In the genomic region with DNA sequence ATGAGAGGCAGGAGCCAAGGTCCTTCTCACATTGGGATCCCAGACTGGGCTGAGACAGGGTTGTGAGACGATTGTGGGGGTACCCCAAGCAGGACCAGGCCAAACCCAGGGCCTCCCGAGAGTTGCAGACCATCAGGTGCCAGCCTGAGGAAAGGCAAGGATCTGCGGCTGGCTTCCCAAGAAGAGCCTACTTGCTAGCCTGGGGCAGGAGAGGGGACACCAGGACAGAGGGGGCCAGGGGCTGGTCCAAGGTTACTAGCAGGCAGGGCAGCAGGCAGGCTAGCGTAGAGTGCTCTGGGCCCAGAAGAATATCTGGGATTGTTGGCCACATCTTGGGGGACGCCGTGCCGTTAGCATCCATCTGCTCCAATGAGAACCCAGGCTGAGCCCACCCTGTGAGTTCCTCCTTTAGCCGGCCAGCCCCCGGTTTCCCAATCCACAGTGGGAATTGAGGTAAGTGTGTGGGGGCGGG, we compare ENCODE assay signal across 8 cellular contexts. TPM values are rescaled to one million over a fixed set of nuclear protein-coding genes. Genes with fewer than 3 reads are reported as not detected.
DNase-seq lines count a peak whose midpoint lies in the region; ATAC-seq and TF ChIP-seq lines count a peak whose summit lies in the region.

No MANE protein-coding gene starts in this region.

- H3K9me3 Mint-ChIP-seq in naive B cell: no peaks in the 10 kb centered on the region

- no peaks in the 10 kb centered on the region for H3K36me3 ChIP-seq in Karpas-422 (ENCODE audit: insufficient read depth, low read length)

- POLR2A ChIA-PET in AG04450 (lab: Yijun Ruan, JAX): interaction anchor here (1.0 to 2.8 kb wide), 4 partner anchors 9 to 54 kb away, joined by 3 to 61 read pairs (median 26); partner anchors contain the start of gene HEMK1

- H3K9me2 ChIP-seq in Karpas-422 (replicated peaks; ENCODE audit: insufficient read depth, low read length): no peaks in the 10 kb centered on the region

- intact Hi-C loops in dorsolateral prefrontal cortex (cut with DNase I): loop anchor here (5.0 to 10.0 kb wide), 4 partner anchors 176 to 1064 kb away; partner anchors contain the start of genes CYB561D2 (in 1 of the 2), NPRL2 (in 1 of the 2), TEX264 (in 1 of the 2) and TMEM115 (in 1 of the 2)

- no peaks in the 10 kb centered on the region for H3K9me3 ChIP-seq in AG04450 (ENCODE audit: control insufficient read depth, insufficient read depth, low read length)
- no peaks in the 10 kb centered on the region for H3K9me3 ChIP-seq in Karpas-422 (ENCODE audit: low read length)

- no peaks in the 10 kb centered on the region for H3K27me3 Mint-ChIP-seq in naive B cell

- ATAC-seq in naive B cell (ENCODE audit: low read depth in 2 of 2): no peak
- ATAC-seq in HG03280 (IDR thresholded peaks at IDR 0.05; ENCODE audit: unreplicated experiment): no peak

- no peaks in the 10 kb centered on the region for H3K79me2 ChIP-seq in Karpas-422 (ENCODE audit: low read length)

- peaks cover 11% of the 10 kb centered on the region; the same call in 1 of the 2 replicates for H4K20me1 ChIP-seq in Karpas-422 (ENCODE audit: insufficient read depth, low read depth, low read length)

- H3K9ac ChIP-seq in Karpas-422 (ENCODE audit: low read length): peak overlapping the region; percentile 36; the same call in 1 of the 2 replicates

- peaks cover 32 to 41% (median 40%) of the 10 kb centered on the region in 3 donors for H3K4me1 Mint-ChIP-seq in naive B cell

- CTCF ChIA-PET in AG04450 (lab: Charles Lee): interaction anchor here (1.2 to 12.3 kb wide), 4 partner anchors 9 to 62 kb away, joined by 5 to 436 read pairs (median 32); partner anchors contain the start of genes C3orf18 and HEMK1

- H2AFZ ChIP-seq in Karpas-422 (ENCODE audit: low read length): no peak overlapping the region

- H3K4me3 ChIP-seq in AG04450 (ENCODE audit: low read depth, low read length) (peak overlapping the region; percentile 81), Karpas-422 (ENCODE audit: low read length) (peak overlapping the region; percentile 57; the same call in 1 of the 2 replicates), dorsolateral prefrontal cortex (peak overlapping the region; percentile 48 to 85 (median 69))

- no peaks in the 10 kb centered on the region for H3K27me3 ChIP-seq in AG04450 (ENCODE audit: control insufficient read depth, insufficient read depth, low read length)
- no peaks in the 10 kb centered on the region for H3K27me3 ChIP-seq in Karpas-422 (ENCODE audit: low read length)
- H3K27me3 ChIP-seq in dorsolateral prefrontal cortex: no peaks in the 10 kb centered on the region

- H3K27ac ChIP-seq in AG04450 (ENCODE audit: low read depth, low read length) (peak overlapping the region; percentile 31), Karpas-422 (ENCODE audit: low read length) (no peak overlapping the region), dorsolateral prefrontal cortex (peak overlapping the region in 19 of 59 donors; percentile 17 to 77 (median 55))

- H3K27ac Mint-ChIP-seq in naive B cell: peak overlapping the region; percentile 53 to 96 (median 87)

- H3K4me2 ChIP-seq in Karpas-422 (ENCODE audit: low read depth, low read length, poor library complexity, severe bottlenecking): peak overlapping the region; percentile 68

- TF ChIP-seq CTCF in AG04450 (IDR thresholded peaks at IDR 0.05; ENCODE audit: low read depth, low read length): no peak
- no peak for TF ChIP-seq CTCF in dorsolateral prefrontal cortex (IDR thresholded peaks at IDR 0.05 in 54 of 56, conservative IDR thresholded peaks at IDR 0.05 in 2 of 56; ENCODE audit: low read depth in 1 of 56, partially characterized antibody in 56 of 56)

- no peaks in the 10 kb centered on the region for H3K36me3 Mint-ChIP-seq in naive B cell

- DNase-seq in AG04450 (ENCODE audit: low read depth, low spot score): no peak
- no peak for DNase-seq in Karpas-422
- DNase-seq in dorsolateral prefrontal cortex: no peak
- no peak for DNase-seq in naive B cell
- DNase-seq in NCI-H2107 treated with DMSO at 0.1 percent for 48 hours (lab: John Stamatoyannopoulos, UW; ENCODE audit: unreplicated experiment): no peak
- DNase-seq in SKM-1 treated with dmso at 0.1 percent for 144 hours (lab: John Stamatoyannopoulos, UW; ENCODE audit: unreplicated experiment): no peak
- no peak for DNase-seq in activated CD4-positive, alpha-beta T cell treated with anti-CD3 and anti-CD28 coated beads, Interleukin-2, amount 50 U/mL, for 1 hour

- H3K4me3 Mint-ChIP-seq in naive B cell: peak overlapping the region; percentile 78 to 94 (median 91)

- peaks cover 15% of the 10 kb centered on the region for H3K4me1 ChIP-seq in Karpas-422 (ENCODE audit: low read length)

RNA-seq across cellular contexts. Expression of gene CISH, which starts 0.5 kb away (rescaled TPM):
- 2.4 and 4.1 TPM in 2 replicates for polyA plus RNA-seq in AG04450 (2011; rRNA removed)
- polyA minus RNA-seq in AG04450 (2011; rRNA and poly(A)+ RNA removed): 6.1 and 6.2 TPM in 2 replicates
- total RNA-seq in Karpas-422 (2014; rRNA removed; shearing (Covaris generic); ENCODE audit: low replicate concordance): not detected in 2 replicates
- 1 to 10 TPM in 67 of 120 experiments, under 1 TPM in 53; 0.15 to 7.8 (median 1.1) TPM for total RNA-seq in dorsolateral prefrontal cortex
- 1 to 10 TPM in 1 of 6 donors, under 1 TPM in 3, not detected in 2; 0.34 to 1.3 (median 0.76) TPM for polyA plus RNA-seq in naive B cell (ENCODE audit: low read depth in 6 of 6)

RNA-seq across cellular contexts. Expression of gene MAPKAPK3, which starts 5.9 kb away (rescaled TPM):
- polyA plus RNA-seq in AG04450 (2011; rRNA removed): 35.7 and 42.3 TPM in 2 replicates
- polyA minus RNA-seq in AG04450 (2011; rRNA and poly(A)+ RNA removed): 32.2 and 38.3 TPM in 2 replicates
- total RNA-seq in Karpas-422 (2014; rRNA removed; shearing (Covaris generic); ENCODE audit: low replicate concordance): 20.8 and 21.7 TPM in 2 replicates
- 10 to 100 TPM in 107 of 120 experiments, 1 to 10 TPM in 13; 6.3 to 30.7 (median 13.1) TPM for total RNA-seq in dorsolateral prefrontal cortex
- polyA plus RNA-seq in naive B cell (ENCODE audit: low read depth in 6 of 6): 10 to 100 TPM; 14.6 to 26.8 (median 19.3) TPM

RNA-seq across cellular contexts. Expression of gene HEMK1, which starts 41.7 kb away (rescaled TPM):
- polyA plus RNA-seq in AG04450 (2011; rRNA removed): 12.1 and 15.5 TPM in 2 replicates
- polyA minus RNA-seq in AG04450 (2011; rRNA and poly(A)+ RNA removed): 14.6 and 17.3 TPM in 2 replicates
- 10.9 and 17.0 TPM in 2 replicates for total RNA-seq in Karpas-422 (2014; rRNA removed; shearing (Covaris generic); ENCODE audit: low replicate concordance)
- 10 to 100 TPM in 115 of 120 experiments, 1 to 10 TPM in 5; 8.6 to 22.8 (median 14.2) TPM for total RNA-seq in dorsolateral prefrontal cortex
- 10 to 100 TPM; 18.2 to 44.6 (median 32.8) TPM for polyA plus RNA-seq in naive B cell (ENCODE audit: low read depth in 6 of 6)

RNA-seq across cellular contexts. Expression of gene C3orf18, which starts 43.5 kb away (rescaled TPM):
- polyA plus RNA-seq in AG04450 (2011; rRNA removed) (10.0 and 11.7 TPM in 2 replicates), naive B cell (ENCODE audit: low read depth in 6 of 6) (10 to 100 TPM in 2 of 6 donors, 1 to 10 TPM in 4; 3.6 to 11.3 (median 6.4) TPM)
- 10.3 and 11.9 TPM in 2 replicates for polyA minus RNA-seq in AG04450 (2011; rRNA and poly(A)+ RNA removed)
- 0.15 and 3.3 TPM in 2 replicates for total RNA-seq in Karpas-422 (2014; rRNA removed; shearing (Covaris generic); ENCODE audit: low replicate concordance)
- 10 to 100 TPM; 22.0 to 50.0 (median 37.9) TPM for total RNA-seq in dorsolateral prefrontal cortex
